In genomic region chr18:79682481-79682880, GRCh38 we compare ENCODE assay signal across 13 cellular contexts. TPM values are rescaled to one million over a fixed set of nuclear protein-coding genes. Genes with fewer than 3 reads are reported as not detected.
A peak's percentile ranks its signal among the peaks of the same experiment; 100 is the strongest.
DNase-seq lines count a peak whose midpoint lies in the region; ATAC-seq and TF ChIP-seq lines count a peak whose summit lies in the region.
"Had no signal": no experiment of that assay in that cellular context is flagged by ENCODE, and none has a peak within 500 bp of the region (broad histone marks: within the 10 kb centered on the region; RNA-seq: fewer than 3 reads in every experiment).

No MANE protein-coding gene starts in this region.

- H3K9me3 Mint-ChIP-seq in stimulated activated naive CD8-positive, alpha-beta T cell treated with anti-CD3 and anti-CD28 coated beads, Interleukin-15, Interleukin-2, amounts not matched to agents 100 ng/mL and 50 ng/mL, for 24 hours: no peaks in the 10 kb centered on the region
- H3K9me3 Mint-ChIP-seq in activated CD8-positive, alpha-beta T cell treated with anti-CD3 and anti-CD28 coated beads for 36 hours: no peaks in the 10 kb centered on the region
- no peaks in the 10 kb centered on the region for H3K9me3 Mint-ChIP-seq in memory B cell
- no peaks in the 10 kb centered on the region for H3K9me3 Mint-ChIP-seq in type B pancreatic cell

- intact Hi-C loops in activated CD8-positive, alpha-beta T cell treated with anti-CD3 and anti-CD28 coated beads for 36 hours (cut with micrococcal nuclease): loop anchor here (10.0 kb wide), 1 partner anchor 262 kb away; no protein-coding TSS in a partner anchor

- H3K4me3 Mint-ChIP-seq in stimulated activated naive CD8-positive, alpha-beta T cell treated with anti-CD3 and anti-CD28 coated beads, Interleukin-15, Interleukin-2, amounts not matched to agents 100 ng/mL and 50 ng/mL, for 24 hours: peak overlapping the region; percentile 95
- H3K4me3 Mint-ChIP-seq in activated CD8-positive, alpha-beta T cell treated with anti-CD3 and anti-CD28 coated beads for 36 hours: peak overlapping the region; percentile 97
- peak overlapping the region; percentile 14 for H3K4me3 Mint-ChIP-seq in memory B cell
- peak overlapping the region; percentile 72 for H3K4me3 Mint-ChIP-seq in type B pancreatic cell

- CTCF ChIA-PET in activated CD8-positive, alpha-beta T cell treated with anti-CD3 and anti-CD28 coated beads for 36 hours (lab: Charles Lee): interaction anchor here (1.5 kb wide), 1 partner anchor 155 kb away, joined by 3 read pairs; no protein-coding TSS in a partner anchor

- H3K27me3 Mint-ChIP-seq in stimulated activated naive CD8-positive, alpha-beta T cell treated with anti-CD3 and anti-CD28 coated beads, Interleukin-15, Interleukin-2, amounts not matched to agents 100 ng/mL and 50 ng/mL, for 24 hours: no peaks in the 10 kb centered on the region
- no peaks in the 10 kb centered on the region for H3K27me3 Mint-ChIP-seq in activated CD8-positive, alpha-beta T cell treated with anti-CD3 and anti-CD28 coated beads for 36 hours
- no peaks in the 10 kb centered on the region for H3K27me3 Mint-ChIP-seq in memory B cell
- no peaks in the 10 kb centered on the region for H3K27me3 Mint-ChIP-seq in type B pancreatic cell

- no peak for ATAC-seq in stimulated activated naive CD8-positive, alpha-beta T cell treated with anti-CD3 and anti-CD28 coated beads, Interleukin-15, Interleukin-2, amounts not matched to agents 100 U/mL and 50 U/mL, for 24 hours
- no peak for ATAC-seq in activated CD8-positive, alpha-beta T cell treated with anti-CD3 and anti-CD28 coated beads for 36 hours
- ATAC-seq in memory B cell (ENCODE audit: low read depth) (no peak), HG03196 (IDR thresholded peaks at IDR 0.05; ENCODE audit: unreplicated experiment) (no peak), omental fat pad (ENCODE audit: low FRiP score) (no peak)

- POLR2A ChIA-PET in activated CD8-positive, alpha-beta T cell treated with anti-CD3 and anti-CD28 coated beads for 36 hours (lab: Charles Lee): interaction anchor here (2.0 kb wide), 1 partner anchor 159 kb away, joined by 6 read pairs; no protein-coding TSS in a partner anchor

- H3K4me1 Mint-ChIP-seq in stimulated activated naive CD8-positive, alpha-beta T cell treated with anti-CD3 and anti-CD28 coated beads, Interleukin-15, Interleukin-2, amounts not matched to agents 100 ng/mL and 50 ng/mL, for 24 hours (ENCODE audit: low read depth): peaks cover 78% of the 10 kb centered on the region
- H3K4me1 Mint-ChIP-seq in activated CD8-positive, alpha-beta T cell treated with anti-CD3 and anti-CD28 coated beads for 36 hours (ENCODE audit: low read depth): peaks cover 70% of the 10 kb centered on the region
- H3K4me1 Mint-ChIP-seq in memory B cell (peaks cover 30% of the 10 kb centered on the region), type B pancreatic cell (ENCODE audit: unreplicated experiment) (peaks cover 17% of the 10 kb centered on the region)

- H3K36me3 Mint-ChIP-seq in stimulated activated naive CD8-positive, alpha-beta T cell treated with anti-CD3 and anti-CD28 coated beads, Interleukin-15, Interleukin-2, amounts not matched to agents 100 ng/mL and 50 ng/mL, for 24 hours (ENCODE audit: low read depth): peaks cover 47% of the 10 kb centered on the region
- H3K36me3 Mint-ChIP-seq in activated CD8-positive, alpha-beta T cell treated with anti-CD3 and anti-CD28 coated beads for 36 hours (ENCODE audit: low read depth): peaks cover 55% of the 10 kb centered on the region
- H3K36me3 Mint-ChIP-seq in memory B cell (peaks cover 5% of the 10 kb centered on the region), type B pancreatic cell (no peaks in the 10 kb centered on the region)

- no peak for TF ChIP-seq CTCF in activated CD8-positive, alpha-beta T cell treated with anti-CD3 and anti-CD28 coated beads for 36 hours (IDR thresholded peaks at IDR 0.05)
- no peak for TF ChIP-seq CTCF in type B pancreatic cell (conservative IDR thresholded peaks at IDR 0.05)
- TF ChIP-seq CTCF in omental fat pad (IDR thresholded peaks at IDR 0.05): no peak

- DNase-seq in stimulated activated naive CD8-positive, alpha-beta T cell treated with anti-CD3 and anti-CD28 coated beads, Interleukin-15, Interleukin-2, amounts not matched to agents 100 U/mL and 50 U/mL, for 24 hours: no peak
- peak; percentile 13 for DNase-seq in activated CD8-positive, alpha-beta T cell treated with anti-CD3 and anti-CD28 coated beads for 36 hours
- no peak for DNase-seq in memory B cell (ENCODE audit: low spot score in 2 of 2)
- DNase-seq in type B pancreatic cell (ENCODE audit: extremely low spot score, unreplicated experiment): no peak
- no peak for DNase-seq in omental fat pad (ENCODE audit: low spot score)
- DNase-seq in activated effector memory CD4-positive, alpha-beta T cell treated with Interleukin-2 at 50 U/mL for 16 hours: no peak
- DNase-seq: DMS79, foreskin fibroblast, MM.1S, NCI-H2081 treated with DMSO at 0.1 percent for 48 hours, occipital lobe had no signal

- peak overlapping the region; percentile 96 for H3K27ac Mint-ChIP-seq in stimulated activated naive CD8-positive, alpha-beta T cell treated with anti-CD3 and anti-CD28 coated beads, Interleukin-15, Interleukin-2, amounts not matched to agents 100 ng/mL and 50 ng/mL, for 24 hours
- H3K27ac Mint-ChIP-seq in activated CD8-positive, alpha-beta T cell treated with anti-CD3 and anti-CD28 coated beads for 36 hours: peak overlapping the region; percentile 96
- H3K27ac Mint-ChIP-seq in memory B cell (peak overlapping the region; percentile 36), type B pancreatic cell (peak overlapping the region; percentile 53)

RNA-seq across cellular contexts. Expression of gene CTDP1, which starts 2.9 kb away (rescaled TPM):
- total RNA-seq in activated CD8-positive, alpha-beta T cell treated with anti-CD3 and anti-CD28 coated beads for 36 hours: 10 to 100 TPM; 54.9 to 55.6 TPM
- total RNA-seq in type B pancreatic cell (ENCODE audit: low replicate concordance) (21.1 and 27.6 TPM in 2 replicates), omental fat pad (10 to 100 TPM; 11.8 to 25.2 (median 16.0) TPM)

Comparison
In these comparisons a context has a peak if more than half of its experiments do, and no peak if none do; other contexts are left out.
1. H3K27ac Mint-ChIP-seq: peak in every context shown above with its lines; median percentile 96 in stimulated activated naive CD8-positive, alpha-beta T cell treated with anti-CD3 and anti-CD28 coated beads, Interleukin-15, Interleukin-2, amounts not matched to agents 100 ng/mL and 50 ng/mL, for 24 hours; 96 in activated CD8-positive, alpha-beta T cell treated with anti-CD3 and anti-CD28 coated beads for 36 hours; 53 in type B pancreatic cell; 36 in memory B cell.
2. H3K4me3 Mint-ChIP-seq: peak in every context shown above with its lines; median percentile 97 in activated CD8-positive, alpha-beta T cell treated with anti-CD3 and anti-CD28 coated beads for 36 hours; 95 in stimulated activated naive CD8-positive, alpha-beta T cell treated with anti-CD3 and anti-CD28 coated beads, Interleukin-15, Interleukin-2, amounts not matched to agents 100 ng/mL and 50 ng/mL, for 24 hours; 72 in type B pancreatic cell; 14 in memory B cell.